In the genomic region with DNA sequence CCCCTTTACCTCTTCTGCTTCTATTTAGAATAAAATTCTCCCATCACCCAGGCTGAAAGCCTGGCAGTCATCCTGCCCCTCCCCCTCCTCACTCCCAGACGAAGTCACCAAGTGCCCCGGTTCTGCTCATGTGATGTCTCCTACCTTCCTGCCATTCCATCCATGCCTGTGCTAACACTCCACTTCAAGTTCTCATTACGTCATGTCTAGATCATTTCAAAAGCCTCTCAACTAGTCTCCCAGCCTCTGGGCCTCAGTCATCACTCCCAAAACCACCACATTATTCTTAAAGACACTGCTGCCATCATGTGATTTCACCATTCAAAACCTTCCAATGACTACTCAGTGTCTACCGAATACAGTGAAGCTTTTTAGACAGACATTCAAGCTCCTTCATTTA, we compare ENCODE assay signal across 19 cellular contexts. TPM values are rescaled to one million over a fixed set of nuclear protein-coding genes. Genes with fewer than 3 reads are reported as not detected.
A peak's percentile ranks its signal among the peaks of the same experiment; 100 is the strongest.
DNase-seq lines count a peak whose midpoint lies in the region; ATAC-seq and TF ChIP-seq lines count a peak whose summit lies in the region.
"Had no signal": no experiment of that assay in that cellular context is flagged by ENCODE, and none has a peak within 500 bp of the region (broad histone marks: within the 10 kb centered on the region; RNA-seq: fewer than 3 reads in every experiment).

No MANE protein-coding gene starts in this region.

- TF ChIP-seq CTCF in AG04449 (IDR thresholded peaks at IDR 0.05; ENCODE audit: insufficient read depth, low read length, missing control alignments) (no peak), HEK293 (tag by site-specific recombination; IDR thresholded peaks at IDR 0.05) (no peak), brain microvascular endothelial cell (IDR thresholded peaks at IDR 0.05; ENCODE audit: low read depth, low read length, missing control alignments) (no peak), left lung (IDR thresholded peaks at IDR 0.05) (no peak)

- in situ Hi-C loops in brain microvascular endothelial cell (cut with HindIII; ENCODE audit: low pct_ligation_motif_present, low sequenced_read_pairs): no loop called here

- POLR2A ChIA-PET in AG04449 (lab: Yijun Ruan, JAX): no interaction called here
- POLR2A ChIA-PET in HEK293 (lab: Yijun Ruan, JAX): no interaction called here

- H3K4me3 ChIP-seq in AG04449 (ENCODE audit: low read depth, low read length) (no peak overlapping the region), HEK293 (ENCODE audit: low read depth, low read length) (no peak overlapping the region), brain microvascular endothelial cell (ENCODE audit: low read depth, low read length) (no peak overlapping the region), left lung (no peak overlapping the region)
- H3K4me3 ChIP-seq: GM23338, heart left ventricle, suprapubic skin had no signal

- no peaks in the 10 kb centered on the region for H3K9me3 ChIP-seq in HEK293 (ENCODE audit: control insufficient read depth, insufficient read depth, low read depth, low read length)
- H3K9me3 ChIP-seq in left lung: no peaks in the 10 kb centered on the region
- H3K9me3 ChIP-seq: heart left ventricle, suprapubic skin had no signal

- H3K36me3 ChIP-seq in HEK293 (ENCODE audit: control insufficient read depth in 2 of 2, insufficient read depth in 1 of 2, low read length in 2 of 2) (no peaks in the 10 kb centered on the region), brain microvascular endothelial cell (replicated peaks) (no peaks in the 10 kb centered on the region), left lung (no peaks in the 10 kb centered on the region)
- H3K36me3 ChIP-seq: heart left ventricle, suprapubic skin had no signal

- H3K4me1 ChIP-seq in HEK293 (ENCODE audit: control insufficient read depth, insufficient read depth, low read length) (no peaks in the 10 kb centered on the region), left lung (no peaks in the 10 kb centered on the region)

- ATAC-seq in left lung (peak; percentile 87), left lobe of liver (no peak), HG02759 (IDR thresholded peaks at IDR 0.05; ENCODE audit: unreplicated experiment) (no peak), GM18909 (IDR thresholded peaks at IDR 0.05; ENCODE audit: poor library complexity, unreplicated experiment) (no peak)
- ATAC-seq: GM23338 had no signal

- H3K27me3 ChIP-seq in brain microvascular endothelial cell (replicated peaks) (no peaks in the 10 kb centered on the region), left lung (no peaks in the 10 kb centered on the region)
- H3K27me3 ChIP-seq: heart left ventricle, suprapubic skin had no signal

- H3K27ac ChIP-seq in HEK293 (ENCODE audit: extremely low read depth, low read depth, low read length): no peak overlapping the region
- H3K27ac ChIP-seq in brain microvascular endothelial cell: no peak overlapping the region
- peak overlapping the region in 1 of 2 donors; percentile 73 for H3K27ac ChIP-seq in left lung
- H3K27ac ChIP-seq: heart left ventricle, RWPE1, suprapubic skin had no signal

- intact Hi-C loops in left lung (cut with DNase I): no loop called here

- DNase-seq in AG04449 (ENCODE audit: low read depth, low spot score) (peak; percentile 14), brain microvascular endothelial cell (peak; percentile 62), left lung (peak in 1 of 2 donors; percentile 73), left lobe of liver (ENCODE audit: low spot score) (no peak), HuH-7 (ENCODE audit: low spot score) (no peak)
- DNase-seq: ACHN; activated CD4-positive, CD25-positive, alpha-beta regulatory T cell treated with anti-CD3 and anti-CD28 coated beads, Interleukin-2, amount 50 U/mL, for 72 hours; activated CD8-positive, alpha-beta memory T cell treated with anti-CD3 and anti-CD28 coated beads, Interleukin-2, amount 50 U/mL, for 48 hours; Calu3; heart left ventricle; MV-4-11; naive B cell; stimulated activated CD4-positive, alpha-beta T cell treated with anti-CD3 and anti-CD28 coated beads, Interleukin-2, amount 100 ng/mL, for 24 hours had no signal

- CTCF ChIA-PET in AG04449 (lab: Yijun Ruan, JAX) (no interaction called here), HEK293 (lab: Yijun Ruan, JAX) (no interaction called here)

TF ChIP-seq in HEK293, 187 proteins besides CTCF, POLR2A, EP300 and RAD21:
- TF ChIP-seq ZBTB17 (tag by site-specific recombination; IDR thresholded peaks at IDR 0.05): 0 out of 2 replicates have a peak, but pooled peaks have one; percentile 21
- no peak for TF ChIP-seq TRIM28 (IDR thresholded peaks at IDR 0.05; ENCODE audit: borderline replicate concordance, low read length)
- no peak for TF ChIP-seq TCF7L2 (IDR thresholded peaks at IDR 0.05; ENCODE audit: borderline replicate concordance, low read depth, low read length)
- 0 out of 2 replicates have a peak, but pooled peaks have one; percentile 31 for TF ChIP-seq ZSCAN23 (tag by site-specific recombination; IDR thresholded peaks at IDR 0.05)
- TF ChIP-seq HOXC10 (CRISPR knock-in tag; IDR thresholded peaks at IDR 0.05): no peak
- no peak for TF ChIP-seq ZNF596 (tag by site-specific recombination; IDR thresholded peaks at IDR 0.05)
- TF ChIP-seq ZNF571 (tag by site-specific recombination; IDR thresholded peaks at IDR 0.05): no peak
- no peak for TF ChIP-seq ZNF248 (tag by site-specific recombination; IDR thresholded peaks at IDR 0.05)
- no peak for TF ChIP-seq PBX3 (CRISPR knock-in tag; IDR thresholded peaks at IDR 0.05)
- no peak for TF ChIP-seq ZNF174 (tag by site-specific recombination; IDR thresholded peaks at IDR 0.05)
- TF ChIP-seq ZBTB1 (tag by site-specific recombination; IDR thresholded peaks at IDR 0.05): no peak
- TF ChIP-seq ATF2 (tag by site-specific recombination; IDR thresholded peaks at IDR 0.05; ENCODE audit: low read depth): peak; percentile 88
- TF ChIP-seq MEIS1 (CRISPR knock-in tag; IDR thresholded peaks at IDR 0.05; ENCODE audit: borderline replicate concordance): no peak
- peak; percentile 69 for TF ChIP-seq ZNF629 (tag by site-specific recombination; IDR thresholded peaks at IDR 0.05)
- TF ChIP-seq, protein P1, sequence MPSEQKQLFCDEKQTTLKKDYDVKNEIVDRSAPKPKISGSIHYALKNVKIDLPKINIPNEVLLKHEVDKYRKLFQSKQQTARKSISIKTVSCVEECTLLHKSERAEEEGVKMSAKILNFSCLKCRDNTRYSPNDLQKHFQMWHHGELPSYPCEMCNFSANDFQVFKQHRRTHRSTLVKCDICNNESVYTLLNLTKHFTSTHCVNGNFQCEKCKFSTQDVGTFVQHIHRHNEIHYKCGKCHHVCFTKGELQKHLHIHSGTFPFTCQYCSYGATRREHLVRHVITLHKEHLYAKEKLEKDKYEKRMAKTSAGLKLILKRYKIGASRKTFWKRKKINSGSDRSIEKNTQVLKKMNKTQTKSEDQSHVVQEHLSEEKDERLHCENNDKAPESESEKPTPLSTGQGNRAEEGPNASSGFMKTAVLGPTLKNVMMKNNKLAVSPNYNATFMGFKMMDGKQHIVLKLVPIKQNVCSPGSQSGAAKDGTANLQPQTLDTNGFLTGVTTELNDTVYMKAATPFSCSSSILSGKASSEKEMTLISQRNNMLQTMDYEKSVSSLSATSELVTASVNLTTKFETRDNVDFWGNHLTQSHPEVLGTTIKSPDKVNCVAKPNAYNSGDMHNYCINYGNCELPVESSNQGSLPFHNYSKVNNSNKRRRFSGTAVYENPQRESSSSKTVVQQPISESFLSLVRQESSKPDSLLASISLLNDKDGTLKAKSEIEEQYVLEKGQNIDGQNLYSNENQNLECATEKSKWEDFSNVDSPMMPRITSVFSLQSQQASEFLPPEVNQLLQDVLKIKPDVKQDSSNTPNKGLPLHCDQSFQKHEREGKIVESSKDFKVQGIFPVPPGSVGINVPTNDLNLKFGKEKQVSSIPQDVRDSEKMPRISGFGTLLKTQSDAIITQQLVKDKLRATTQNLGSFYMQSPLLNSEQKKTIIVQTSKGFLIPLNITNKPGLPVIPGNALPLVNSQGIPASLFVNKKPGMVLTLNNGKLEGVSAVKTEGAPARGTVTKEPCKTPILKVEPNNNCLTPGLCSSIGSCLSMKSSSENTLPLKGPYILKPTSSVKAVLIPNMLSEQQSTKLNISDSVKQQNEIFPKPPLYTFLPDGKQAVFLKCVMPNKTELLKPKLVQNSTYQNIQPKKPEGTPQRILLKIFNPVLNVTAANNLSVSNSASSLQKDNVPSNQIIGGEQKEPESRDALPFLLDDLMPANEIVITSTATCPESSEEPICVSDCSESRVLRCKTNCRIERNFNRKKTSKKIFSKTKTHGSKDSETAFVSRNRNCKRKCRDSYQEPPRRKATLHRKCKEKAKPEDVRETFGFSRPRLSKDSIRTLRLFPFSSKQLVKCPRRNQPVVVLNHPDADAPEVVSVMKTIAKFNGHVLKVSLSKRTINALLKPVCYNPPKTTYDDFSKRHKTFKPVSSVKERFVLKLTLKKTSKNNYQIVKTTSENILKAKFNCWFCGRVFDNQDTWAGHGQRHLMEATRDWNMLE (tag by site-specific recombination; conservative IDR thresholded peaks at IDR 0.05; ENCODE audit: low read depth): 0 out of 2 replicates have a peak, but pooled peaks have one; percentile 34

RNA-seq across cellular contexts. Expression of gene HOPX, which starts 17.2 kb away (rescaled TPM):
- total RNA-seq in left lung (100 to 1,000 TPM; 291 to 729 TPM), left lobe of liver (0.30 TPM)
- total RNA-seq: Calu3, GM23338 had no signal

Comparison
In these comparisons a context has a peak if more than half of its experiments do, and no peak if none do; other contexts are left out.
1. DNase-seq: peak in AG04449 (single experiment) and brain microvascular endothelial cell (single experiment); none in left lobe of liver (single experiment) and HuH-7 (single experiment).
2. RNA of gene HOPX, which starts 17.2 kb away (total RNA-seq): 291 to 729 TPM in left lung; 0.30 TPM in left lobe of liver (single experiment); every median in the first group is over 100 times any median in the second.